Comparison of ENCODE assay signal across 10 cellular contexts in the genomic region with DNA sequence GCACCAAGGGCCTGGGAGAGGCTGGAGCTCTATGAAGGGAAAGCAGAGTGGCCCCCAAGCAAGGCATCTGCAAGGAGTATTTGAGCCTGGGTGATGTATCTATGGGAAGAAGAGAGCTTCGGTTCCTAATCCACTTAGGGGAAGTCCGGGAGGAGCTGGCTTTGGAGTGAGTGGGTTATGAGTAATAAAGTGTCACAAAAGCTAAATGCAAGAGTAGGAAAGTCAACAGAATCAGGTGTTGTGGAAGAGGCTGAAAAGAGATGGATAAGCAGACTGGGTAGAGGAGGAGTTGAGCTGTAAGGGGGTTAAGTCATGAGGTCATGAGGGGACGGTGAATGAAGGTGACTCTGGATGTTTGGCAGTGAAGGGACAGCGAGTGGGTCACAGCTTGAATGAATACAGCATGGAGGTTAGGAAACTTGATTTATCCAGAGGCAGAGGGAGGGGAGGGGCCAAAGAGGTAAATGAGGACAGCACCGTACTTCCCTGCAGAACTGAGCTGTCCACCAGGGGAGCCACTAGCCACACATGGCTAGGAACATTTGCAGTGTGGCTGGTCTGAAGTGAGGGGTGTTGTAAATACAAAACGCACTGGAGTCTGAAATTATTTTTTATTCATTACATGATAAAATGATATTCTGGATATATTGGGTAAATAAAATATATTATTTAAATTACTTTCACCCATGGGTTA.
DNase-seq lines count a peak whose midpoint lies in the region; ATAC-seq, FAIRE-seq and TF ChIP-seq lines count a peak whose summit lies in the region.
"Had no signal": no experiment of that assay in that cellular context is flagged by ENCODE, and none has a peak within 500 bp of the region (broad histone marks: within the 10 kb centered on the region; RNA-seq: fewer than 3 reads in every experiment).

No MANE protein-coding gene starts in this region.

- TF ChIP-seq RAD21 in HepG2 (CRISPR knock-in tag; IDR thresholded peaks at IDR 0.05), result no peak

- no peaks in the 10 kb centered on the region for H4K20me1 ChIP-seq in Karpas-422 (ENCODE audit: insufficient read depth, low read depth, low read length)
- H4K20me1 ChIP-seq in HepG2 (ENCODE audit: insufficient read depth, low read length), result no peaks in the 10 kb centered on the region

- no peak for TF ChIP-seq EP300 in HepG2 (IDR thresholded peaks at IDR 0.05; ENCODE audit: low read depth in 2 of 2, low read length in 2 of 2)
- TF ChIP-seq EP300 in HepG2 (CRISPR knock-in tag; IDR thresholded peaks at IDR 0.05; ENCODE audit: borderline replicate concordance), result no peak

- H2AFZ ChIP-seq in Karpas-422 (ENCODE audit: low read length) (no peak overlapping the region), HepG2 (ENCODE audit: low read length) (no peak overlapping the region)

- no peaks in the 10 kb centered on the region for H3K9me2 ChIP-seq in Karpas-422 (replicated peaks; ENCODE audit: insufficient read depth, low read length)

- no peak overlapping the region for H3K9ac ChIP-seq in Karpas-422 (ENCODE audit: low read length)
- no peak overlapping the region for H3K9ac ChIP-seq in HepG2 (ENCODE audit: insufficient read depth, low read depth, low read length)

- TF ChIP-seq CTCF in brain microvascular endothelial cell (IDR thresholded peaks at IDR 0.05; ENCODE audit: low read depth, low read length, missing control alignments) (peak; percentile 76), HepG2 (CRISPR knock-in tag; IDR thresholded peaks at IDR 0.05) (peak; percentile 37; the same call in 1 of the 2 replicates)

- DNase-seq in COLO829 (ENCODE audit: low spot score) (peak; percentile 36), Karpas-422 (peak; percentile 61), brain microvascular endothelial cell (no peak), HepG2 (ENCODE audit: low spot score) (peak; percentile 16), DMS153 (lab: John Stamatoyannopoulos, UW) (no peak), cerebellum (ENCODE audit: low spot score) (no peak)
- DNase-seq in activated CD4-positive, CD25-positive, alpha-beta regulatory T cell (lab: John Stamatoyannopoulos, UW), result no peak

- H3K79me2 ChIP-seq in Karpas-422 (ENCODE audit: low read length), result no peaks in the 10 kb centered on the region
- no peaks in the 10 kb centered on the region for H3K79me2 ChIP-seq in HepG2 (ENCODE audit: insufficient read depth, low read length)

- H3K27me3 ChIP-seq in Karpas-422 (ENCODE audit: low read length) (no peaks in the 10 kb centered on the region), brain microvascular endothelial cell (replicated peaks) (no peaks in the 10 kb centered on the region), HepG2 (ENCODE audit: control insufficient read depth in 1 of 2, insufficient read depth in 2 of 2, low read length in 2 of 2) (no peaks in the 10 kb centered on the region)
- H3K27me3 ChIP-seq: ovary had no signal

- H3K36me3 ChIP-seq in Karpas-422 (ENCODE audit: insufficient read depth, low read length) (no peaks in the 10 kb centered on the region), brain microvascular endothelial cell (replicated peaks) (no peaks in the 10 kb centered on the region), HepG2 (replicated peaks in 1 of 2; ENCODE audit: control insufficient read depth in 1 of 2, insufficient read depth in 2 of 2, low read length in 2 of 2) (no peaks in the 10 kb centered on the region)
- H3K36me3 ChIP-seq: ovary had no signal

- H3K4me3 ChIP-seq in Karpas-422 (ENCODE audit: low read length), result no peak overlapping the region
- no peak overlapping the region for H3K4me3 ChIP-seq in brain microvascular endothelial cell (ENCODE audit: low read depth, low read length)
- H3K4me3 ChIP-seq in HepG2 (replicated peaks in 1 of 3; ENCODE audit: insufficient read depth in 1 of 3, low read depth in 2 of 3, low read length in 3 of 3), result no peak overlapping the region
- H3K4me3 ChIP-seq: ovary had no signal

- in situ Hi-C loops in brain microvascular endothelial cell (cut with HindIII; ENCODE audit: low pct_ligation_motif_present, low sequenced_read_pairs) (no loop called here), HepG2 (cut with HindIII; ENCODE audit: extremely low pct_ligation_motif_present, low pct_unique_long_range_greater_than_20kb) (no loop called here)

- ATAC-seq in HepG2 (peak; percentile 98), HG03196 (IDR thresholded peaks at IDR 0.05; ENCODE audit: unreplicated experiment) (no peak)

- POLR2A ChIA-PET in HepG2 (lab: Yijun Ruan, JAX), result no interaction called here

- H3K4me2 ChIP-seq in Karpas-422 (ENCODE audit: low read depth, low read length, poor library complexity, severe bottlenecking) (no peak overlapping the region), HepG2 (ENCODE audit: low read depth, low read length) (no peak overlapping the region)

- WGBS in HepG2 (ENCODE audit: low lambda C conversion rate), result 15% methylated on average over 6 of the region's 6 CpGs

- peak; percentile 23 for FAIRE-seq in HepG2 (lab: Jason Lieb, UNC)
- FAIRE-seq: GM18507 had no signal

- H3K9me3 ChIP-seq in Karpas-422 (ENCODE audit: low read length), result no peaks in the 10 kb centered on the region
- no peaks in the 10 kb centered on the region for H3K9me3 ChIP-seq in HepG2 (ENCODE audit: low read length)
- H3K9me3 ChIP-seq: ovary had no signal

- H3K4me1 ChIP-seq in Karpas-422 (ENCODE audit: low read length) (no peaks in the 10 kb centered on the region), HepG2 (ENCODE audit: insufficient read depth, low read length) (no peaks in the 10 kb centered on the region)

- no peak for TF ChIP-seq POLR2A in HepG2 (IDR thresholded peaks at IDR 0.05; ENCODE audit: insufficient read depth in 1 of 2, low read depth in 2 of 2, low read length in 2 of 2)

- no TSS peak for BruUV-seq in HepG2 (replicated peaks; lab: Mats Ljungman, UMichigan)

- intact Hi-C loops in HepG2 (cut with micrococcal nuclease; ENCODE audit: unreplicated experiment), result no loop called here

- no peak overlapping the region for H3K27ac ChIP-seq in Karpas-422 (ENCODE audit: low read length)
- no peak overlapping the region for H3K27ac ChIP-seq in brain microvascular endothelial cell
- no peak overlapping the region for H3K27ac ChIP-seq in HepG2 (ENCODE audit: extremely low read length, insufficient read depth, low read length)
- H3K27ac ChIP-seq: ovary had no signal

- CTCF ChIA-PET in HepG2 (lab: Yijun Ruan, JAX; ENCODE audit: low intra/inter-chr PET ratio, low total read pairs), result no interaction called here

TF ChIP-seq in HepG2, 621 proteins besides CTCF, POLR2A, EP300 and RAD21:
- TF ChIP-seq, protein P1, sequence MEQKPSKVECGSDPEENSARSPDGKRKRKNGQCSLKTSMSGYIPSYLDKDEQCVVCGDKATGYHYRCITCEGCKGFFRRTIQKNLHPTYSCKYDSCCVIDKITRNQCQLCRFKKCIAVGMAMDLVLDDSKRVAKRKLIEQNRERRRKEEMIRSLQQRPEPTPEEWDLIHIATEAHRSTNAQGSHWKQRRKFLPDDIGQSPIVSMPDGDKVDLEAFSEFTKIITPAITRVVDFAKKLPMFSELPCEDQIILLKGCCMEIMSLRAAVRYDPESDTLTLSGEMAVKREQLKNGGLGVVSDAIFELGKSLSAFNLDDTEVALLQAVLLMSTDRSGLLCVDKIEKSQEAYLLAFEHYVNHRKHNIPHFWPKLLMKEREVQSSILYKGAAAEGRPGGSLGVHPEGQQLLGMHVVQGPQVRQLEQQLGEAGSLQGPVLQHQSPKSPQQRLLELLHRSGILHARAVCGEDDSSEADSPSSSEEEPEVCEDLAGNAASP (CRISPR knock-in tag; IDR thresholded peaks at IDR 0.05; ENCODE audit: borderline replicate concordance), result peak; percentile 37; the same call in 1 of the 2 replicates
- TF ChIP-seq PCBP1 (IDR thresholded peaks at IDR 0.05; ENCODE audit: borderline replicate concordance, low read depth, low read length) (no peak), STAG1 (CRISPR knock-in tag; IDR thresholded peaks at IDR 0.05) (peak; percentile 40)
- TF ChIP-seq, protein P2, sequence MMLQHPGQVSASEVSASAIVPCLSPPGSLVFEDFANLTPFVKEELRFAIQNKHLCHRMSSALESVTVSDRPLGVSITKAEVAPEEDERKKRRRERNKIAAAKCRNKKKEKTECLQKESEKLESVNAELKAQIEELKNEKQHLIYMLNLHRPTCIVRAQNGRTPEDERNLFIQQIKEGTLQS (CRISPR knock-in tag; IDR thresholded peaks at IDR 0.05), result no peak

Comparison
In these comparisons a context has a peak if more than half of its experiments do, and no peak if none do; other contexts are left out.
1. DNase-seq: peak in COLO829 (single experiment), Karpas-422 (single experiment) and HepG2 (single experiment); none in brain microvascular endothelial cell (single experiment), DMS153 (single experiment), cerebellum (single experiment) and activated CD4-positive, CD25-positive, alpha-beta regulatory T cell (0 of 4).